In genomic region chrX:15564981-15565579, GRCh38 we compare ENCODE assay signal across 8 cellular contexts. TPM values are rescaled to one million over a fixed set of nuclear protein-coding genes. Genes with fewer than 3 reads are reported as not detected.
DNase-seq lines count a peak whose midpoint lies in the region; ATAC-seq and TF ChIP-seq lines count a peak whose summit lies in the region.

No MANE protein-coding gene starts in this region.

- no peaks in the 10 kb centered on the region for H3K36me3 Mint-ChIP-seq in brain

- DNase-seq in AML-193 (lab: John Stamatoyannopoulos, UW) (peak; percentile 26 to 38), Karpas-422 (peak; percentile 91), OCI-M1 (lab: John Stamatoyannopoulos, UW) (peak; percentile 81), iPS DF 19.7 (ENCODE audit: low read depth, low spot score) (peak; percentile 5), smooth muscle cell of the brain vasculature (ENCODE audit: low read depth, low spot score) (peak; percentile 18)

- peaks cover 68% of the 10 kb centered on the region for H3K4me1 ChIP-seq in Karpas-422 (ENCODE audit: low read length)

- no peaks in the 10 kb centered on the region for H3K79me2 ChIP-seq in Karpas-422 (ENCODE audit: low read length)

- 0 out of 2 replicates have a peak overlapping the region, but pooled peaks have one; percentile 19 for H3K27ac ChIP-seq in Karpas-422 (ENCODE audit: low read length)

- no peaks in the 10 kb centered on the region for H3K9me3 ChIP-seq in Karpas-422 (ENCODE audit: low read length)

- H3K4me1 Mint-ChIP-seq in brain = peaks cover 11% of the 10 kb centered on the region

- H3K4me3 ChIP-seq in Karpas-422 (ENCODE audit: low read length) = no peak overlapping the region

- TF ChIP-seq CTCF in brain (conservative IDR thresholded peaks at IDR 0.05) = peak; percentile 84 to 88

- H3K4me3 Mint-ChIP-seq in brain = no peak overlapping the region

- H3K4me2 ChIP-seq in Karpas-422 (ENCODE audit: low read depth, low read length, poor library complexity, severe bottlenecking) = peak overlapping the region; percentile 12

- H3K27ac Mint-ChIP-seq in brain = no peak overlapping the region

- H2AFZ ChIP-seq in Karpas-422 (ENCODE audit: low read length) = no peak overlapping the region

- no peaks in the 10 kb centered on the region for H3K36me3 ChIP-seq in Karpas-422 (ENCODE audit: insufficient read depth, low read length)

- no peaks in the 10 kb centered on the region for H4K20me1 ChIP-seq in Karpas-422 (ENCODE audit: insufficient read depth, low read depth, low read length)

- H3K27me3 ChIP-seq in Karpas-422 (ENCODE audit: low read length) = no peaks in the 10 kb centered on the region

- H3K9me2 ChIP-seq in Karpas-422 (replicated peaks; ENCODE audit: insufficient read depth, low read length) = no peaks in the 10 kb centered on the region

- peaks cover 4% of the 10 kb centered on the region for H3K27me3 Mint-ChIP-seq in brain

- H3K9ac ChIP-seq in Karpas-422 (ENCODE audit: low read length) = peak overlapping the region; percentile 31

- no peaks in the 10 kb centered on the region for H3K9me3 Mint-ChIP-seq in brain

- ATAC-seq in GM18907 (IDR thresholded peaks at IDR 0.05; ENCODE audit: unreplicated experiment) (peak; percentile 49), GM18861 (IDR thresholded peaks at IDR 0.05; ENCODE audit: unreplicated experiment) (no peak)

RNA-seq across cellular contexts. Expression of gene ACE2, which starts 35.7 kb away (rescaled TPM):
- total RNA-seq in Karpas-422 (2014; rRNA removed; shearing (Covaris generic); ENCODE audit: low replicate concordance) = not detected in 2 replicates
- polyA plus RNA-seq in brain (ENCODE audit: insufficient read depth, low read depth, low replicate concordance) = not detected

Comparison
In these comparisons a context has a peak if more than half of its experiments do, and no peak if none do; other contexts are left out.
1. DNase-seq: peak in every context shown above with its lines; median percentile 91 in Karpas-422; 81 in OCI-M1; 32 in AML-193; 18 in smooth muscle cell of the brain vasculature; 5 in iPS DF 19.7.